ENCODE assay signal across 18 cellular contexts in the genomic region with DNA sequence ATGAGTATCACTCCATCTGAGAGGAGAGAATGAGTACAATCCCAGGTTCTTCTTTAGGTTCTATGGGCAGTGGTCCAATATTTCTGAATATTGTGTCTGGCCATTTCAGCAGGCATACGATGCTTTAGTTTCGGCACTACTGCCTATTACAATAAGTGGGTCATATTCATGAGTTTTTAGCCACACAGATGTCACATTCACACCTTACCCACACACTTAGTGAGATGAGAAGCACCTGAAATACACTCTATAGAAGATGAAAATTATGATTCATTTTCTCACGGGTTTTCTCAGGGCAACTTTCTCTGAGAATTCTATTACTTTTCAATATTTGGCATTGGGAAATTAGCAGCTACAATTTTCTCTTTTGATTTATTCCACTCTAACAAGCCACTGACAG.
DNase-seq lines count a peak whose midpoint lies in the region; ATAC-seq and TF ChIP-seq lines count a peak whose summit lies in the region.
"Had no signal": no experiment of that assay in that cellular context is flagged by ENCODE, and none has a peak within 500 bp of the region (broad histone marks: within the 10 kb centered on the region; RNA-seq: fewer than 3 reads in every experiment).

No MANE protein-coding gene starts in this region.

- peak; percentile 67 for ATAC-seq in activated CD4-positive, alpha-beta T cell treated with anti-CD3 and anti-CD28 coated beads for 36 hours
- ATAC-seq in psoas muscle = no peak
- ATAC-seq in HG02885 (IDR thresholded peaks at IDR 0.05; ENCODE audit: poor library complexity, unreplicated experiment) = no peak
- ATAC-seq: GM23338 had no signal

- no peaks in the 10 kb centered on the region for H3K27me3 ChIP-seq in psoas muscle (ENCODE audit: insufficient read depth in 3 of 3, low read length in 2 of 3)
- H3K27me3 ChIP-seq: BLaER1 had no signal

- H3K27ac ChIP-seq in psoas muscle = peak overlapping the region; percentile 51
- H3K27ac ChIP-seq: BLaER1, HL-60 had no signal

- peak overlapping the region; percentile 26 for H3K27ac Mint-ChIP-seq in activated CD4-positive, alpha-beta T cell treated with anti-CD3 and anti-CD28 coated beads for 36 hours
- peak overlapping the region; percentile 9 for H3K27ac Mint-ChIP-seq in activated naive CD8-positive, alpha-beta T cell
- H3K27ac Mint-ChIP-seq in activated naive CD8-positive, alpha-beta T cell treated with anti-CD3 and anti-CD28 coated beads for 36 hours = no peak overlapping the region
- H3K27ac Mint-ChIP-seq in progenitor cell of endocrine pancreas = no peak overlapping the region
- H3K27ac Mint-ChIP-seq: GM23338, H9 had no signal

- no peaks in the 10 kb centered on the region for H3K36me3 Mint-ChIP-seq in activated CD4-positive, alpha-beta T cell treated with anti-CD3 and anti-CD28 coated beads for 36 hours (ENCODE audit: low read depth)
- H3K36me3 Mint-ChIP-seq in activated naive CD8-positive, alpha-beta T cell = no peaks in the 10 kb centered on the region
- H3K36me3 Mint-ChIP-seq in activated naive CD8-positive, alpha-beta T cell treated with anti-CD3 and anti-CD28 coated beads for 36 hours = no peaks in the 10 kb centered on the region
- H3K36me3 Mint-ChIP-seq in progenitor cell of endocrine pancreas (ENCODE audit: insufficient read depth) = no peaks in the 10 kb centered on the region

- no peaks in the 10 kb centered on the region for H3K9me3 Mint-ChIP-seq in activated CD4-positive, alpha-beta T cell treated with anti-CD3 and anti-CD28 coated beads for 36 hours (ENCODE audit: low read depth)
- no peaks in the 10 kb centered on the region for H3K9me3 Mint-ChIP-seq in activated naive CD8-positive, alpha-beta T cell (ENCODE audit: low read depth)
- H3K9me3 Mint-ChIP-seq in activated naive CD8-positive, alpha-beta T cell treated with anti-CD3 and anti-CD28 coated beads for 36 hours = peaks cover 6% of the 10 kb centered on the region
- peaks cover 4% of the 10 kb centered on the region for H3K9me3 Mint-ChIP-seq in progenitor cell of endocrine pancreas (ENCODE audit: low read depth)
- H3K9me3 Mint-ChIP-seq: CD8-positive, alpha-beta memory T cell; GM23338; H9 had no signal

- H3K4me1 Mint-ChIP-seq in activated CD4-positive, alpha-beta T cell treated with anti-CD3 and anti-CD28 coated beads for 36 hours = peaks cover 39% of the 10 kb centered on the region
- H3K4me1 Mint-ChIP-seq in activated naive CD8-positive, alpha-beta T cell (ENCODE audit: low read depth) = peaks cover 39% of the 10 kb centered on the region
- peaks cover 43% of the 10 kb centered on the region for H3K4me1 Mint-ChIP-seq in activated naive CD8-positive, alpha-beta T cell treated with anti-CD3 and anti-CD28 coated beads for 36 hours
- peaks cover 12% of the 10 kb centered on the region for H3K4me1 Mint-ChIP-seq in progenitor cell of endocrine pancreas (ENCODE audit: low read depth)

- TF ChIP-seq CTCF in psoas muscle (IDR thresholded peaks at IDR 0.05) = no peak
- no peak for TF ChIP-seq CTCF in progenitor cell of endocrine pancreas (IDR thresholded peaks at IDR 0.05; ENCODE audit: unreplicated experiment)

- DNase-seq in activated CD4-positive, alpha-beta T cell treated with anti-CD3 and anti-CD28 coated beads for 36 hours = no peak
- DNase-seq in activated CD4-positive, alpha-beta T cell treated with anti-CD3 and anti-CD28 coated beads, Interleukin-2, amount 50 U/mL, for 48 hours = no peak
- DNase-seq in activated naive CD8-positive, alpha-beta T cell treated with anti-CD3 and anti-CD28 coated beads for 36 hours = no peak
- no peak for DNase-seq in psoas muscle
- DNase-seq in progenitor cell of endocrine pancreas (ENCODE audit: low spot score, unreplicated experiment) = no peak
- DNase-seq in superior temporal gyrus (ENCODE audit: extremely low spot score) = no peak
- DNase-seq: 8988T; AML-193; Caco-2; CD8-positive, alpha-beta memory T cell; DMS53; GF-D8; H9 had no signal

- intact Hi-C loops in activated CD4-positive, alpha-beta T cell treated with anti-CD3 and anti-CD28 coated beads for 36 hours (cut with DNase I, micrococcal nuclease) = no loop called here
- intact Hi-C loops in psoas muscle (cut with DNase I) = no loop called here

- H3K27me3 Mint-ChIP-seq in activated CD4-positive, alpha-beta T cell treated with anti-CD3 and anti-CD28 coated beads for 36 hours = no peaks in the 10 kb centered on the region
- no peaks in the 10 kb centered on the region for H3K27me3 Mint-ChIP-seq in activated naive CD8-positive, alpha-beta T cell
- H3K27me3 Mint-ChIP-seq in activated naive CD8-positive, alpha-beta T cell treated with anti-CD3 and anti-CD28 coated beads for 36 hours = no peaks in the 10 kb centered on the region
- no peaks in the 10 kb centered on the region for H3K27me3 Mint-ChIP-seq in progenitor cell of endocrine pancreas

- no peak overlapping the region for H3K4me3 ChIP-seq in psoas muscle
- H3K4me3 ChIP-seq: BLaER1, GM23338 had no signal

- POLR2A ChIA-PET in activated CD4-positive, alpha-beta T cell treated with anti-CD3 and anti-CD28 coated beads for 36 hours (lab: Charles Lee) = no interaction called here

- CTCF ChIA-PET in activated CD4-positive, alpha-beta T cell treated with anti-CD3 and anti-CD28 coated beads for 36 hours (lab: Charles Lee) = interaction anchor here (1.4 kb wide), 1 partner anchor 20 kb away, joined by 3 read pairs; no protein-coding TSS in a partner anchor

- no peak overlapping the region for H3K4me3 Mint-ChIP-seq in activated CD4-positive, alpha-beta T cell treated with anti-CD3 and anti-CD28 coated beads for 36 hours
- no peak overlapping the region for H3K4me3 Mint-ChIP-seq in activated naive CD8-positive, alpha-beta T cell
- H3K4me3 Mint-ChIP-seq in activated naive CD8-positive, alpha-beta T cell treated with anti-CD3 and anti-CD28 coated beads for 36 hours = no peak overlapping the region
- H3K4me3 Mint-ChIP-seq in progenitor cell of endocrine pancreas (ENCODE audit: low read depth) = no peak overlapping the region
- H3K4me3 Mint-ChIP-seq: GM23338, H9 had no signal

- WGBS in psoas muscle, 3 donors = 88 to 93% (median 93%) methylated on average over 3 of the region's 3 CpGs

- no peaks in the 10 kb centered on the region for H3K36me3 ChIP-seq in psoas muscle (ENCODE audit: insufficient read depth in 1 of 2, low read depth in 1 of 2)
- H3K36me3 ChIP-seq: BLaER1 had no signal

- H3K9me3 ChIP-seq in psoas muscle = no peaks in the 10 kb centered on the region
- H3K9me3 ChIP-seq: BLaER1, Caco-2 had no signal

- peaks cover 53% of the 10 kb centered on the region for H3K4me1 ChIP-seq in psoas muscle
- H3K4me1 ChIP-seq: Caco-2 had no signal

Comparison
In these comparisons a context has a peak if more than half of its experiments do, and no peak if none do; other contexts are left out.
1. H3K27ac Mint-ChIP-seq: peak in activated CD4-positive, alpha-beta T cell treated with anti-CD3 and anti-CD28 coated beads for 36 hours (single experiment) and activated naive CD8-positive, alpha-beta T cell (single experiment); none in activated naive CD8-positive, alpha-beta T cell treated with anti-CD3 and anti-CD28 coated beads for 36 hours (single experiment) and progenitor cell of endocrine pancreas (single experiment).